Comparison of ENCODE assay signal across 8 cellular contexts in genomic region chr12:79737875-79738718, GRCh38. TPM values are rescaled to one million over a fixed set of nuclear protein-coding genes. Genes with fewer than 3 reads are reported as not detected.
DNase-seq lines count a peak whose midpoint lies in the region; TF ChIP-seq lines count a peak whose summit lies in the region.

No MANE protein-coding gene starts in this region.

- no peak overlapping the region for H3K18ac ChIP-seq in mesenchymal stem cell (ENCODE audit: low read depth in 1 of 2, low read length in 2 of 2)

- H4K91ac ChIP-seq in mesenchymal stem cell (ENCODE audit: low read length), result no peak overlapping the region

- H3K4ac ChIP-seq in mesenchymal stem cell (ENCODE audit: low read depth in 1 of 2, low read length in 2 of 2), result no peak overlapping the region

- TF ChIP-seq CTCF in 22Rv1 (IDR thresholded peaks at IDR 0.05) (peak; percentile 96), OCI-LY7 (conservative IDR thresholded peaks at IDR 0.05; ENCODE audit: low read length) (peak; percentile 92), choroid plexus epithelial cell (conservative IDR thresholded peaks at IDR 0.05; ENCODE audit: low read depth, low read length) (peak; percentile 72)

- H3K4me2 ChIP-seq in OCI-LY7 (ENCODE audit: low read length) (no peak overlapping the region), mesenchymal stem cell (ENCODE audit: low read length, poor library complexity, severe bottlenecking) (no peak overlapping the region)

- H4K20me1 ChIP-seq in OCI-LY7 (ENCODE audit: insufficient read depth, low read length), result no peaks in the 10 kb centered on the region

- in situ Hi-C loops in G401 (cut with HindIII; ENCODE audit: low sequenced_read_pairs), result no loop called here

- H3K9me2 ChIP-seq in OCI-LY7 (ENCODE audit: insufficient read depth, low read length), result no peaks in the 10 kb centered on the region

- H2BK15ac ChIP-seq in mesenchymal stem cell (ENCODE audit: low read depth, poor library complexity, severe bottlenecking), result no peak overlapping the region

- H3K36me3 ChIP-seq in OCI-LY7 (ENCODE audit: insufficient read depth, low read length) (no peaks in the 10 kb centered on the region), mesenchymal stem cell (ENCODE audit: control insufficient read depth in 1 of 2, insufficient read depth in 2 of 2, low read depth in 1 of 2, low read length in 2 of 2) (no peaks in the 10 kb centered on the region)

- BruUV-seq in OCI-LY7 (replicated peaks; lab: Mats Ljungman, UMichigan), result no TSS peak

- H3K14ac ChIP-seq in mesenchymal stem cell (ENCODE audit: low read length in 2 of 2), result no peak overlapping the region

- no peak overlapping the region for H2BK5ac ChIP-seq in mesenchymal stem cell (ENCODE audit: low read depth, low read length, poor library complexity, severe bottlenecking)

- no peak overlapping the region for H2BK120ac ChIP-seq in mesenchymal stem cell (ENCODE audit: low read depth, low read length)

- no peaks in the 10 kb centered on the region for H3K79me1 ChIP-seq in mesenchymal stem cell (replicated peaks; ENCODE audit: low read length, poor library complexity, severe bottlenecking)

- CTCF ChIA-PET in OCI-LY7 (lab: Charles Lee; ENCODE audit: unreplicated experiment), result interaction anchor here (0.6 kb wide), 1 partner anchor 254 kb away, joined by 4 read pairs; no protein-coding TSS in a partner anchor

- H4K8ac ChIP-seq in mesenchymal stem cell (ENCODE audit: low read length), result no peak overlapping the region

- intact Hi-C loops in OCI-LY7 (cut with micrococcal nuclease; ENCODE audit: unreplicated experiment), result loop anchor here (1.0 to 5.0 kb wide), 3 partner anchors 190 to 331 kb away; no protein-coding TSS in a partner anchor

- no peak overlapping the region for H3K9ac ChIP-seq in mesenchymal stem cell (ENCODE audit: low read length)

- H3K4me3 ChIP-seq in OCI-LY7 (ENCODE audit: low read depth, low read length, poor library complexity, severe bottlenecking) (no peak overlapping the region), choroid plexus epithelial cell (ENCODE audit: low read depth, low read length) (no peak overlapping the region), mesenchymal stem cell (ENCODE audit: insufficient read depth in 1 of 2, low read depth in 1 of 2, low read length in 2 of 2) (no peak overlapping the region)

- no CpG with 5 or more reads among the region's 4 CpGs for WGBS in mesenchymal stem cell

- no peaks in the 10 kb centered on the region for H3K4me1 ChIP-seq in OCI-LY7 (ENCODE audit: insufficient read depth, low read length, poor library complexity, severe bottlenecking)
- H3K4me1 ChIP-seq in mesenchymal stem cell (ENCODE audit: control insufficient read depth, insufficient read depth, low read depth, low read length), result no peaks in the 10 kb centered on the region

- no peaks in the 10 kb centered on the region for H3K27me3 ChIP-seq in mesenchymal stem cell (ENCODE audit: control insufficient read depth in 1 of 2, insufficient read depth in 1 of 2, low read length in 2 of 2)

- H3K27ac ChIP-seq in 22Rv1 (no peak overlapping the region), OCI-LY7 (ENCODE audit: low read depth, low read length, poor library complexity, severe bottlenecking) (no peak overlapping the region), mesenchymal stem cell (ENCODE audit: low read length, poor library complexity, severe bottlenecking) (no peak overlapping the region)

- H3K9me3 ChIP-seq in OCI-LY7 (ENCODE audit: low read length), result no peaks in the 10 kb centered on the region
- no peaks in the 10 kb centered on the region for H3K9me3 ChIP-seq in mesenchymal stem cell (ENCODE audit: control insufficient read depth, low read length)

- POLR2A ChIA-PET in OCI-LY7 (lab: Charles Lee), result no interaction called here

- no peak overlapping the region for H3K23ac ChIP-seq in mesenchymal stem cell (ENCODE audit: low read length in 2 of 2)

- no peak overlapping the region for H2AK5ac ChIP-seq in mesenchymal stem cell (ENCODE audit: low read length, severe bottlenecking)

- no peaks in the 10 kb centered on the region for H3K79me2 ChIP-seq in OCI-LY7 (ENCODE audit: insufficient read depth, low read depth, low read length)

- no peak overlapping the region for H2AFZ ChIP-seq in OCI-LY7 (ENCODE audit: low read length)
- H2AFZ ChIP-seq in mesenchymal stem cell (ENCODE audit: low read depth, low read length), result no peak overlapping the region

- no peak overlapping the region for H2BK12ac ChIP-seq in mesenchymal stem cell (ENCODE audit: low read length in 2 of 2)

- DNase-seq in G401 (ENCODE audit: low spot score) (peak; percentile 65), H4 (ENCODE audit: low spot score) (peak; percentile 53), Kasumi-1 (lab: John Stamatoyannopoulos, UW) (peak; percentile 45 to 67), OCI-LY7 (ENCODE audit: low spot score) (peak; percentile 71), choroid plexus epithelial cell (ENCODE audit: low read depth) (peak; percentile 82), mesenchymal stem cell (peak; percentile 72), cortex of kidney (lab: John Stamatoyannopoulos, UW) (no peak)

RNA-seq across cellular contexts. Expression of gene PAWR, which starts 47.3 kb away (rescaled TPM):
- total RNA-seq in G401 (2014; rRNA removed; shearing (Covaris generic)), result 38.7 and 44.4 TPM in 2 replicates
- total RNA-seq in H4 (2014; rRNA removed; shearing (Covaris generic)), result 18.6 and 25.5 TPM in 2 replicates
- total RNA-seq in OCI-LY7 (2014; rRNA removed; shearing (Covaris generic)), result 186 and 263 TPM in 2 replicates
- total RNA-seq in OCI-LY7 (2022), result 107 and 110 TPM in 2 replicates
- 15.1 TPM for polyA plus RNA-seq in mesenchymal stem cell (2013, experiment 1 of 2)
- polyA plus RNA-seq in mesenchymal stem cell (2013, experiment 2 of 2), result 15.9 TPM
